1 cellular context compared by ENCODE assay signal in the genomic region with DNA sequence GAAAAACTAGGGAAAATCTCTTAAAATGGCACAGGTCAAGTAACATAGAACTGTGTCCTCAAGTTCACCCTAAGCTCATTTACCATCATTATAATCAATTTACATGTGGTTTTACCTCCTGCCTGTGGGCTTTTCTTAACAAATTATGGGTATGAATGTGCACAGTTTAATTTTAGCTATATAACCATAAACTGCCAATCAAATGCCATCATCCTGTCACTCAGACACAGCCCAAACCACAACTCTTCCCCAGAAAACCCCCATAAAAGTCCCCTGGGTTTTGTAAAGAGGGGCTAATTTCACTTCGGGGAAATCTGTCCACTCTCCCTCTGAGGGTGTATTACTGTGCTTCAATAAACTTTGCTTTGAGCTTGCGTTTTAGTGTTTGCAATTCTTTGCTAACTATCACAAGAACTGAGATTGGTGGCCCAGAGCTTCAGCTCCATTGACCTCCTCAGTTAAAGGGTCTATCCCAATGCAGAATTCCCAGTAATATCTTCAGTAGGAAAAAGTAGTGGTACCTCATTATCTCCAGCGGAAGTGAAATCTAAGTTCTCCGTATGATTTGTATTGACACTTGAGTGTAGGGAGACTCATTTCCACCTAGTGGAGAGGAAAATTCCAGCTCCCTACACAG.
TF ChIP-seq lines count a peak whose summit lies in the region.

No MANE protein-coding gene starts in this region.

TF ChIP-seq in GM12878, 131 proteins besides CTCF, POLR2A, EP300 and RAD21 (continued from another document and continues in another):
- TF ChIP-seq, protein P1, sequence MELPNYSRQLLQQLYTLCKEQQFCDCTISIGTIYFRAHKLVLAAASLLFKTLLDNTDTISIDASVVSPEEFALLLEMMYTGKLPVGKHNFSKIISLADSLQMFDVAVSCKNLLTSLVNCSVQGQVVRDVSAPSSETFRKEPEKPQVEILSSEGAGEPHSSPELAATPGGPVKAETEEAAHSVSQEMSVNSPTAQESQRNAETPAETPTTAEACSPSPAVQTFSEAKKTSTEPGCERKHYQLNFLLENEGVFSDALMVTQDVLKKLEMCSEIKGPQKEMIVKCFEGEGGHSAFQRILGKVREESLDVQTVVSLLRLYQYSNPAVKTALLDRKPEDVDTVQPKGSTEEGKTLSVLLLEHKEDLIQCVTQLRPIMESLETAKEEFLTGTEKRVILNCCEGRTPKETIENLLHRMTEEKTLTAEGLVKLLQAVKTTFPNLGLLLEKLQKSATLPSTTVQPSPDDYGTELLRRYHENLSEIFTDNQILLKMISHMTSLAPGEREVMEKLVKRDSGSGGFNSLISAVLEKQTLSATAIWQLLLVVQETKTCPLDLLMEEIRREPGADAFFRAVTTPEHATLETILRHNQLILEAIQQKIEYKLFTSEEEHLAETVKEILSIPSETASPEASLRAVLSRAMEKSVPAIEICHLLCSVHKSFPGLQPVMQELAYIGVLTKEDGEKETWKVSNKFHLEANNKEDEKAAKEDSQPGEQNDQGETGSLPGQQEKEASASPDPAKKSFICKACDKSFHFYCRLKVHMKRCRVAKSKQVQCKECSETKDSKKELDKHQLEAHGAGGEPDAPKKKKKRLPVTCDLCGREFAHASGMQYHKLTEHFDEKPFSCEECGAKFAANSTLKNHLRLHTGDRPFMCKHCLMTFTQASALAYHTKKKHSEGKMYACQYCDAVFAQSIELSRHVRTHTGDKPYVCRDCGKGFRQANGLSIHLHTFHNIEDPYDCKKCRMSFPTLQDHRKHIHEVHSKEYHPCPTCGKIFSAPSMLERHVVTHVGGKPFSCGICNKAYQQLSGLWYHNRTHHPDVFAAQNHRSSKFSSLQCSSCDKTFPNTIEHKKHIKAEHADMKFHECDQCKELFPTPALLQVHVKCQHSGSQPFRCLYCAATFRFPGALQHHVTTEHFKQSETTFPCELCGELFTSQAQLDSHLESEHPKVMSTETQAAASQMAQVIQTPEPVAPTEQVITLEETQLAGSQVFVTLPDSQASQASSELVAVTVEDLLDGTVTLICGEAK (IDR thresholded peaks at IDR 0.05; ENCODE audit: borderline replicate concordance) = no peak
- TF ChIP-seq IKZF2 (IDR thresholded peaks at IDR 0.05) (peak; percentile 83 to 90), NRF1 (conservative IDR thresholded peaks at IDR 0.05; ENCODE audit: low read depth, low read length) (no peak), NFIC (IDR thresholded peaks at IDR 0.05; ENCODE audit: low read depth, low read length) (peak; percentile 100), FOXK2 (IDR thresholded peaks at IDR 0.05) (no peak), SPI1 (IDR thresholded peaks at IDR 0.05; ENCODE audit: borderline replicate concordance, insufficient read depth, low read depth, low read length) (peak; percentile 46; the same call in 1 of the 2 replicates), GABPA (IDR thresholded peaks at IDR 0.05; ENCODE audit: low read depth) (peak; percentile 72), WRNIP1 (IDR thresholded peaks at IDR 0.05; ENCODE audit: borderline replicate concordance, low read depth, low read length) (0 out of 2 replicates have a peak, but pooled peaks have one; percentile 17), CHD1 (IDR thresholded peaks at IDR 0.05; ENCODE audit: low read depth, low read length) (no peak), HDAC2 (IDR thresholded peaks at IDR 0.05) (no peak), ZNF217 (IDR thresholded peaks at IDR 0.05) (peak; percentile 87), YY1 (IDR thresholded peaks at IDR 0.05; ENCODE audit: low read depth, low read length) (0 out of 2 replicates have a peak, but pooled peaks have one; percentile 24), MTA3 (IDR thresholded peaks at IDR 0.05; ENCODE audit: borderline replicate concordance, low read length) (peak; percentile 91), STAT1 (conservative IDR thresholded peaks at IDR 0.05) (no peak), NBN (IDR thresholded peaks at IDR 0.05) (peak; percentile 84), POLR2AphosphoS5 (IDR thresholded peaks at IDR 0.05; ENCODE audit: low read length) (no peak), CBX5 (IDR thresholded peaks at IDR 0.05; ENCODE audit: low read depth) (peak; percentile 50; the same call in 1 of the 2 replicates), ETV6 (conservative IDR thresholded peaks at IDR 0.05 in 1 of 2, IDR thresholded peaks at IDR 0.05 in 1 of 2; ENCODE audit: borderline replicate concordance in 1 of 2, low read depth in 1 of 2) (peak in 1 of 2 experiments; percentile 29; a peak in 1 of 4 replicates)
- TF ChIP-seq, protein P2, sequence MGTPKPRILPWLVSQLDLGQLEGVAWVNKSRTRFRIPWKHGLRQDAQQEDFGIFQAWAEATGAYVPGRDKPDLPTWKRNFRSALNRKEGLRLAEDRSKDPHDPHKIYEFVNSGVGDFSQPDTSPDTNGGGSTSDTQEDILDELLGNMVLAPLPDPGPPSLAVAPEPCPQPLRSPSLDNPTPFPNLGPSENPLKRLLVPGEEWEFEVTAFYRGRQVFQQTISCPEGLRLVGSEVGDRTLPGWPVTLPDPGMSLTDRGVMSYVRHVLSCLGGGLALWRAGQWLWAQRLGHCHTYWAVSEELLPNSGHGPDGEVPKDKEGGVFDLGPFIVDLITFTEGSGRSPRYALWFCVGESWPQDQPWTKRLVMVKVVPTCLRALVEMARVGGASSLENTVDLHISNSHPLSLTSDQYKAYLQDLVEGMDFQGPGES (IDR thresholded peaks at IDR 0.05) = no peak
- TF ChIP-seq, protein P3, sequence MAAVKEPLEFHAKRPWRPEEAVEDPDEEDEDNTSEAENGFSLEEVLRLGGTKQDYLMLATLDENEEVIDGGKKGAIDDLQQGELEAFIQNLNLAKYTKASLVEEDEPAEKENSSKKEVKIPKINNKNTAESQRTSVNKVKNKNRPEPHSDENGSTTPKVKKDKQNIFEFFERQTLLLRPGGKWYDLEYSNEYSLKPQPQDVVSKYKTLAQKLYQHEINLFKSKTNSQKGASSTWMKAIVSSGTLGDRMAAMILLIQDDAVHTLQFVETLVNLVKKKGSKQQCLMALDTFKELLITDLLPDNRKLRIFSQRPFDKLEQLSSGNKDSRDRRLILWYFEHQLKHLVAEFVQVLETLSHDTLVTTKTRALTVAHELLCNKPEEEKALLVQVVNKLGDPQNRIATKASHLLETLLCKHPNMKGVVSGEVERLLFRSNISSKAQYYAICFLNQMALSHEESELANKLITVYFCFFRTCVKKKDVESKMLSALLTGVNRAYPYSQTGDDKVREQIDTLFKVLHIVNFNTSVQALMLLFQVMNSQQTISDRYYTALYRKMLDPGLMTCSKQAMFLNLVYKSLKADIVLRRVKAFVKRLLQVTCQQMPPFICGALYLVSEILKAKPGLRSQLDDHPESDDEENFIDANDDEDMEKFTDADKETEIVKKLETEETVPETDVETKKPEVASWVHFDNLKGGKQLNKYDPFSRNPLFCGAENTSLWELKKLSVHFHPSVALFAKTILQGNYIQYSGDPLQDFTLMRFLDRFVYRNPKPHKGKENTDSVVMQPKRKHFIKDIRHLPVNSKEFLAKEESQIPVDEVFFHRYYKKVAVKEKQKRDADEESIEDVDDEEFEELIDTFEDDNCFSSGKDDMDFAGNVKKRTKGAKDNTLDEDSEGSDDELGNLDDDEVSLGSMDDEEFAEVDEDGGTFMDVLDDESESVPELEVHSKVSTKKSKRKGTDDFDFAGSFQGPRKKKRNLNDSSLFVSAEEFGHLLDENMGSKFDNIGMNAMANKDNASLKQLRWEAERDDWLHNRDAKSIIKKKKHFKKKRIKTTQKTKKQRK (IDR thresholded peaks at IDR 0.05; ENCODE audit: low read depth, low read length) = no peak
- TF ChIP-seq, protein P4, sequence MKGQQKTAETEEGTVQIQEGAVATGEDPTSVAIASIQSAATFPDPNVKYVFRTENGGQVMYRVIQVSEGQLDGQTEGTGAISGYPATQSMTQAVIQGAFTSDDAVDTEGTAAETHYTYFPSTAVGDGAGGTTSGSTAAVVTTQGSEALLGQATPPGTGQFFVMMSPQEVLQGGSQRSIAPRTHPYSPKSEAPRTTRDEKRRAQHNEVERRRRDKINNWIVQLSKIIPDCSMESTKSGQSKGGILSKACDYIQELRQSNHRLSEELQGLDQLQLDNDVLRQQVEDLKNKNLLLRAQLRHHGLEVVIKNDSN (IDR thresholded peaks at IDR 0.05; ENCODE audit: borderline replicate concordance, extremely low read length, insufficient read depth, low read depth, low read length) = no peak
- TF ChIP-seq, protein P5, sequence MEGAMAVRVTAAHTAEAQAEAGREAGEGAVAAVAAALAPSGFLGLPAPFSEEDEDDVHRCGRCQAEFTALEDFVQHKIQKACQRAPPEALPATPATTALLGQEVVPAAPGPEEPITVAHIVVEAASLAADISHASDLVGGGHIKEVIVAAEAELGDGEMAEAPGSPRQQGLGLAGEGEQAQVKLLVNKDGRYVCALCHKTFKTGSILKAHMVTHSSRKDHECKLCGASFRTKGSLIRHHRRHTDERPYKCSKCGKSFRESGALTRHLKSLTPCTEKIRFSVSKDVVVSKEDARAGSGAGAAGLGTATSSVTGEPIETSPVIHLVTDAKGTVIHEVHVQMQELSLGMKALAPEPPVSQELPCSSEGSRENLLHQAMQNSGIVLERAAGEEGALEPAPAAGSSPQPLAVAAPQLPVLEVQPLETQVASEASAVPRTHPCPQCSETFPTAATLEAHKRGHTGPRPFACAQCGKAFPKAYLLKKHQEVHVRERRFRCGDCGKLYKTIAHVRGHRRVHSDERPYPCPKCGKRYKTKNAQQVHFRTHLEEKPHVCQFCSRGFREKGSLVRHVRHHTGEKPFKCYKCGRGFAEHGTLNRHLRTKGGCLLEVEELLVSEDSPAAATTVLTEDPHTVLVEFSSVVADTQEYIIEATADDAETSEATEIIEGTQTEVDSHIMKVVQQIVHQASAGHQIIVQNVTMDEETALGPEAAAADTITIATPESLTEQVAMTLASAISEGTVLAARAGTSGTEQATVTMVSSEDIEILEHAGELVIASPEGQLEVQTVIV (IDR thresholded peaks at IDR 0.05; ENCODE audit: borderline replicate concordance, partially characterized antibody) = no peak
- TF ChIP-seq, protein P6, sequence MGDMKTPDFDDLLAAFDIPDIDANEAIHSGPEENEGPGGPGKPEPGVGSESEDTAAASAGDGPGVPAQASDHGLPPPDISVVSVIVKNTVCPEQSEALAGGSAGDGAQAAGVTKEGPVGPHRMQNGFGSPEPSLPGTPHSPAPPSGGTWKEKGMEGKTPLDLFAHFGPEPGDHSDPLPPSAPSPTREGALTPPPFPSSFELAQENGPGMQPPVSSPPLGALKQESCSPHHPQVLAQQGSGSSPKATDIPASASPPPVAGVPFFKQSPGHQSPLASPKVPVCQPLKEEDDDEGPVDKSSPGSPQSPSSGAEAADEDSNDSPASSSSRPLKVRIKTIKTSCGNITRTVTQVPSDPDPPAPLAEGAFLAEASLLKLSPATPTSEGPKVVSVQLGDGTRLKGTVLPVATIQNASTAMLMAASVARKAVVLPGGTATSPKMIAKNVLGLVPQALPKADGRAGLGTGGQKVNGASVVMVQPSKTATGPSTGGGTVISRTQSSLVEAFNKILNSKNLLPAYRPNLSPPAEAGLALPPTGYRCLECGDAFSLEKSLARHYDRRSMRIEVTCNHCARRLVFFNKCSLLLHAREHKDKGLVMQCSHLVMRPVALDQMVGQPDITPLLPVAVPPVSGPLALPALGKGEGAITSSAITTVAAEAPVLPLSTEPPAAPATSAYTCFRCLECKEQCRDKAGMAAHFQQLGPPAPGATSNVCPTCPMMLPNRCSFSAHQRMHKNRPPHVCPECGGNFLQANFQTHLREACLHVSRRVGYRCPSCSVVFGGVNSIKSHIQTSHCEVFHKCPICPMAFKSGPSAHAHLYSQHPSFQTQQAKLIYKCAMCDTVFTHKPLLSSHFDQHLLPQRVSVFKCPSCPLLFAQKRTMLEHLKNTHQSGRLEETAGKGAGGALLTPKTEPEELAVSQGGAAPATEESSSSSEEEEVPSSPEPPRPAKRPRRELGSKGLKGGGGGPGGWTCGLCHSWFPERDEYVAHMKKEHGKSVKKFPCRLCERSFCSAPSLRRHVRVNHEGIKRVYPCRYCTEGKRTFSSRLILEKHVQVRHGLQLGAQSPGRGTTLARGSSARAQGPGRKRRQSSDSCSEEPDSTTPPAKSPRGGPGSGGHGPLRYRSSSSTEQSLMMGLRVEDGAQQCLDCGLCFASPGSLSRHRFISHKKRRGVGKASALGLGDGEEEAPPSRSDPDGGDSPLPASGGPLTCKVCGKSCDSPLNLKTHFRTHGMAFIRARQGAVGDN (IDR thresholded peaks at IDR 0.05) = no peak
- TF ChIP-seq, protein P7, sequence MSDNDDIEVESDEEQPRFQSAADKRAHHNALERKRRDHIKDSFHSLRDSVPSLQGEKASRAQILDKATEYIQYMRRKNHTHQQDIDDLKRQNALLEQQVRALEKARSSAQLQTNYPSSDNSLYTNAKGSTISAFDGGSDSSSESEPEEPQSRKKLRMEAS (IDR thresholded peaks at IDR 0.05; ENCODE audit: low read depth, low read length) = no peak
- TF ChIP-seq, protein P8, sequence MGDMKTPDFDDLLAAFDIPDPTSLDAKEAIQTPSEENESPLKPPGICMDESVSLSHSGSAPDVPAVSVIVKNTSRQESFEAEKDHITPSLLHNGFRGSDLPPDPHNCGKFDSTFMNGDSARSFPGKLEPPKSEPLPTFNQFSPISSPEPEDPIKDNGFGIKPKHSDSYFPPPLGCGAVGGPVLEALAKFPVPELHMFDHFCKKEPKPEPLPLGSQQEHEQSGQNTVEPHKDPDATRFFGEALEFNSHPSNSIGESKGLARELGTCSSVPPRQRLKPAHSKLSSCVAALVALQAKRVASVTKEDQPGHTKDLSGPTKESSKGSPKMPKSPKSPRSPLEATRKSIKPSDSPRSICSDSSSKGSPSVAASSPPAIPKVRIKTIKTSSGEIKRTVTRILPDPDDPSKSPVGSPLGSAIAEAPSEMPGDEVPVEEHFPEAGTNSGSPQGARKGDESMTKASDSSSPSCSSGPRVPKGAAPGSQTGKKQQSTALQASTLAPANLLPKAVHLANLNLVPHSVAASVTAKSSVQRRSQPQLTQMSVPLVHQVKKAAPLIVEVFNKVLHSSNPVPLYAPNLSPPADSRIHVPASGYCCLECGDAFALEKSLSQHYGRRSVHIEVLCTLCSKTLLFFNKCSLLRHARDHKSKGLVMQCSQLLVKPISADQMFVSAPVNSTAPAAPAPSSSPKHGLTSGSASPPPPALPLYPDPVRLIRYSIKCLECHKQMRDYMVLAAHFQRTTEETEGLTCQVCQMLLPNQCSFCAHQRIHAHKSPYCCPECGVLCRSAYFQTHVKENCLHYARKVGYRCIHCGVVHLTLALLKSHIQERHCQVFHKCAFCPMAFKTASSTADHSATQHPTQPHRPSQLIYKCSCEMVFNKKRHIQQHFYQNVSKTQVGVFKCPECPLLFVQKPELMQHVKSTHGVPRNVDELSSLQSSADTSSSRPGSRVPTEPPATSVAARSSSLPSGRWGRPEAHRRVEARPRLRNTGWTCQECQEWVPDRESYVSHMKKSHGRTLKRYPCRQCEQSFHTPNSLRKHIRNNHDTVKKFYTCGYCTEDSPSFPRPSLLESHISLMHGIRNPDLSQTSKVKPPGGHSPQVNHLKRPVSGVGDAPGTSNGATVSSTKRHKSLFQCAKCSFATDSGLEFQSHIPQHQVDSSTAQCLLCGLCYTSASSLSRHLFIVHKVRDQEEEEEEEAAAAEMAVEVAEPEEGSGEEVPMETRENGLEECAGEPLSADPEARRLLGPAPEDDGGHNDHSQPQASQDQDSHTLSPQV (IDR thresholded peaks at IDR 0.05) = peak; percentile 78; the same call in 1 of the 2 replicates
- TF ChIP-seq, protein P9, sequence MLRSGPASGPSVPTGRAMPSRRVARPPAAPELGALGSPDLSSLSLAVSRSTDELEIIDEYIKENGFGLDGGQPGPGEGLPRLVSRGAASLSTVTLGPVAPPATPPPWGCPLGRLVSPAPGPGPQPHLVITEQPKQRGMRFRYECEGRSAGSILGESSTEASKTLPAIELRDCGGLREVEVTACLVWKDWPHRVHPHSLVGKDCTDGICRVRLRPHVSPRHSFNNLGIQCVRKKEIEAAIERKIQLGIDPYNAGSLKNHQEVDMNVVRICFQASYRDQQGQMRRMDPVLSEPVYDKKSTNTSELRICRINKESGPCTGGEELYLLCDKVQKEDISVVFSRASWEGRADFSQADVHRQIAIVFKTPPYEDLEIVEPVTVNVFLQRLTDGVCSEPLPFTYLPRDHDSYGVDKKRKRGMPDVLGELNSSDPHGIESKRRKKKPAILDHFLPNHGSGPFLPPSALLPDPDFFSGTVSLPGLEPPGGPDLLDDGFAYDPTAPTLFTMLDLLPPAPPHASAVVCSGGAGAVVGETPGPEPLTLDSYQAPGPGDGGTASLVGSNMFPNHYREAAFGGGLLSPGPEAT (IDR thresholded peaks at IDR 0.05; ENCODE audit: low read depth) = peak; percentile 97
